In the genomic region with DNA sequence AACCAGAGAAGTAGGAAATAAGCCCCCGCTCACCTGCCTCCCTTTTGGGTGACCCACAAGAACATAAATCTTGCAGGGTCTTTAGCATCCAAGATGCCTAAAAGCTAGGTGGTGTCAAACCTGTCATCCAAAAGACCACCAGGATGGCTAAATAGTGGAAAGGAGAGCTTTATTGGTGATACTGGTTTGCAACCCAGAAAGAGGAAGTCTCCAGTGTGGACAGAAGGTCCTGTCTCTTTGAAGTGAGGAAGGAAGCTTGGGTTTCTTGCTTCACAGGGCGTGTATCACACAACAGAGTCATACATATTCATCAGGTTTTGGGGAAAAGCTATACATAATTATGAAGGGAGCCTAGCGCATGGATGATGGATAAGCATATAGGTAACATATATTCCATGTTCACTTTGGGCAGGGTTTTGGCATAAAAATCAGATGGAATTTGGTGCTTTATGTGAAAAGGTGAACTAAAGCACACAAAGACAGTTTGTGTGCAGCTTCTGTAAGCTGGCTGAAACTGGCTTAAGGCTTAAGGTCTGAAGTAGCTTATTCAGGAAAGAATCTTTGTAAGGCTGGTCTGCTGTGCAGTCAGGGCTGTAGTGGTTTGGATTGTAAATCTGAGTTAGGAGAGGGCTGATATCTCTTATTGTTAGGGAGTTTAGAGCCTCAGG, we compare ENCODE assay signal across 1 cellular context.
TF ChIP-seq lines count a peak whose summit lies in the region.

No MANE protein-coding gene starts in this region.

TF ChIP-seq in HepG2, 621 proteins besides CTCF, POLR2A, EP300 and RAD21 (continued from another document):
- TF ChIP-seq, protein P1, sequence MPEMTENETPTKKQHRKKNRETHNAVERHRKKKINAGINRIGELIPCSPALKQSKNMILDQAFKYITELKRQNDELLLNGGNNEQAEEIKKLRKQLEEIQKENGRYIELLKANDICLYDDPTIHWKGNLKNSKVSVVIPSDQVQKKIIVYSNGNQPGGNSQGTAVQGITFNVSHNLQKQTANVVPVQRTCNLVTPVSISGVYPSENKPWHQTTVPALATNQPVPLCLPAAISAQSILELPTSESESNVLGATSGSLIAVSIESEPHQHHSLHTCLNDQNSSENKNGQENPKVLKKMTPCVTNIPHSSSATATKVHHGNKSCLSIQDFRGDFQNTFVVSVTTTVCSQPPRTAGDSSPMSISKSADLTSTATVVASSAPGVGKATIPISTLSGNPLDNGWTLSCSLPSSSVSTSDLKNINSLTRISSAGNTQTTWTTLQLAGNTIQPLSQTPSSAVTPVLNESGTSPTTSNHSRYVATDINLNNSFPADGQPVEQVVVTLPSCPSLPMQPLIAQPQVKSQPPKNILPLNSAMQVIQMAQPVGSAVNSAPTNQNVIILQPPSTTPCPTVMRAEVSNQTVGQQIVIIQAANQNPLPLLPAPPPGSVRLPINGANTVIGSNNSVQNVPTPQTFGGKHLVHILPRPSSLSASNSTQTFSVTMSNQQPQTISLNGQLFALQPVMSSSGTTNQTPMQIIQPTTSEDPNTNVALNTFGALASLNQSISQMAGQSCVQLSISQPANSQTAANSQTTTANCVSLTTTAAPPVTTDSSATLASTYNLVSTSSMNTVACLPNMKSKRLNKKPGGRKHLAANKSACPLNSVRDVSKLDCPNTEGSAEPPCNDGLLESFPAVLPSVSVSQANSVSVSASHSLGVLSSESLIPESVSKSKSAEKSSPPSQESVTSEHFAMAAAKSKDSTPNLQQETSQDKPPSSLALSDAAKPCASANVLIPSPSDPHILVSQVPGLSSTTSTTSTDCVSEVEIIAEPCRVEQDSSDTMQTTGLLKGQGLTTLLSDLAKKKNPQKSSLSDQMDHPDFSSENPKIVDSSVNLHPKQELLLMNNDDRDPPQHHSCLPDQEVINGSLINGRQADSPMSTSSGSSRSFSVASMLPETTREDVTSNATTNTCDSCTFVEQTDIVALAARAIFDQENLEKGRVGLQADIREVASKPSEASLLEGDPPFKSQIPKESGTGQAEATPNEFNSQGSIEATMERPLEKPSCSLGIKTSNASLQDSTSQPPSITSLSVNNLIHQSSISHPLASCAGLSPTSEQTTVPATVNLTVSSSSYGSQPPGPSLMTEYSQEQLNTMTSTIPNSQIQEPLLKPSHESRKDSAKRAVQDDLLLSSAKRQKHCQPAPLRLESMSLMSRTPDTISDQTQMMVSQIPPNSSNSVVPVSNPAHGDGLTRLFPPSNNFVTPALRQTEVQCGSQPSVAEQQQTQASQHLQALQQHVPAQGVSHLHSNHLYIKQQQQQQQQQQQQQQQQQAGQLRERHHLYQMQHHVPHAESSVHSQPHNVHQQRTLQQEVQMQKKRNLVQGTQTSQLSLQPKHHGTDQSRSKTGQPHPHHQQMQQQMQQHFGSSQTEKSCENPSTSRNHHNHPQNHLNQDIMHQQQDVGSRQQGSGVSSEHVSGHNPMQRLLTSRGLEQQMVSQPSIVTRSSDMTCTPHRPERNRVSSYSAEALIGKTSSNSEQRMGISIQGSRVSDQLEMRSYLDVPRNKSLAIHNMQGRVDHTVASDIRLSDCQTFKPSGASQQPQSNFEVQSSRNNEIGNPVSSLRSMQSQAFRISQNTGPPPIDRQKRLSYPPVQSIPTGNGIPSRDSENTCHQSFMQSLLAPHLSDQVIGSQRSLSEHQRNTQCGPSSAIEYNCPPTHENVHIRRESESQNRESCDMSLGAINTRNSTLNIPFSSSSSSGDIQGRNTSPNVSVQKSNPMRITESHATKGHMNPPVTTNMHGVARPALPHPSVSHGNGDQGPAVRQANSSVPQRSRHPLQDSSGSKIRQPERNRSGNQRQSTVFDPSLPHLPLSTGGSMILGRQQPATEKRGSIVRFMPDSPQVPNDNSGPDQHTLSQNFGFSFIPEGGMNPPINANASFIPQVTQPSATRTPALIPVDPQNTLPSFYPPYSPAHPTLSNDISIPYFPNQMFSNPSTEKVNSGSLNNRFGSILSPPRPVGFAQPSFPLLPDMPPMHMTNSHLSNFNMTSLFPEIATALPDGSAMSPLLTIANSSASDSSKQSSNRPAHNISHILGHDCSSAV (CRISPR knock-in tag; IDR thresholded peaks at IDR 0.05; ENCODE audit: borderline replicate concordance) = no peak
- TF ChIP-seq FOXK2 (IDR thresholded peaks at IDR 0.05) (no peak), ZMYM3 (CRISPR knock-in tag; IDR thresholded peaks at IDR 0.05) (no peak), SETDB1 (CRISPR knock-in tag; IDR thresholded peaks at IDR 0.05; ENCODE audit: borderline replicate concordance) (no peak), KMT2B (CRISPR knock-in tag; IDR thresholded peaks at IDR 0.05) (no peak), ZEB1 (IDR thresholded peaks at IDR 0.05; ENCODE audit: insufficient replicate concordance, low read depth) (no peak), NFE2L2 (IDR thresholded peaks at IDR 0.05; ENCODE audit: low read length) (no peak)
- TF ChIP-seq, protein P2, sequence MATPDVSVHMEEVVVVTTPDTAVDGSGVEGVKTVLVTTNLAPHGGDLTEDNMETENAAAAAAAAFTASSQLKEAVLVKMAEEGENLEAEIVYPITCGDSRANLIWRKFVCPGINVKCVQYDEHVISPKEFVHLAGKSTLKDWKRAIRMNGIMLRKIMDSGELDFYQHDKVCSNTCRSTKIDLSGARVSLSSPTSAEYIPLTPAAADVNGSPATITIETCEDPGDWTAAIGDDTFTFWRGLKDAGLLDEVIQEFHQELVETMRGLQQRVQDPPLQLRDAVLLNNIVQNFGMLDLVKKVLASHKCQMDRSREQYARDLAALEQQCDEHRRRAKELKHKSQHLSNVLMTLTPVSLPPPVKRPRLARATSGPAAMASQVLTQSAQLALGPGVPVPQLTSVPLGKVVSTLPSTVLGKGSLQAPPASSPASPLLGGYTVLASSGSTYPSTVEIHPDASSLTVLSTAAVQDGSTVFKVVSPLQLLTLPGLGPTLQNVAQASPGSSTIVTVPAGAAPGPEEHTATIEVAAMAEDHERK (CRISPR knock-in tag; IDR thresholded peaks at IDR 0.05; ENCODE audit: low read depth) = no peak
